ENCODE assay signal across 9 cellular contexts in the genomic region with DNA sequence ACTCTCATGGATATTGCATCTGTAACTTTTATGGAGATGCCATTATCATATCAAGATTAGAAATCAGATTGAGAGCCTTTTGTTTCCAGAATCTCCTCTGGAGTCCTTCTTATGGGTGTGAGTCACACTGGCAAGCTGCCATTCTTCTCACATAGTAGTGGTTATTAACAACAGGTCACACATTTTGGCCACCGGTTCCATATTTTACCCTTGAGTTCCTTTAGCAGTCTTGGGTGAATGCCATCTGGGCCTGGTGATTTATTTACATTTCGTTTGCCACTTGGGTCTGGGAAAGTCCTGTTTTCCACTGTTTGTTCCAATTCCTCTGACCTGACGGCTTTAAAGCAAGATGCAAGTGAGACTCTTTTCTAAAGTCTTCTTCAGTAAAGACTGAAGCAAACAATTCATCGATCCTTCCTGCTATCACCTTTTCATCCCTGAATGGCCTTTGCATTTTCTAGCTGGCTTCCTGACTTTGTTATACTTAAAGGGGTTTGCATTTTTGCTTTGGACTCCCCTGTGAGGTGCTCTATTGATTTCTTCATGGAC.
DNase-seq lines count a peak whose midpoint lies in the region; ATAC-seq and TF ChIP-seq lines count a peak whose summit lies in the region.
"Had no signal": no experiment of that assay in that cellular context is flagged by ENCODE, and none has a peak within 500 bp of the region (broad histone marks: within the 10 kb centered on the region; RNA-seq: fewer than 3 reads in every experiment).

No MANE protein-coding gene starts in this region.

- H3K4me1 ChIP-seq in PC-9 (replicated peaks; ENCODE audit: insufficient read depth) (peaks cover 16% of the 10 kb centered on the region), spleen (peaks cover 0 to 9% (median 0%) of the 10 kb centered on the region in 6 donors)

- peak overlapping the region; percentile 30 for H3K4me2 ChIP-seq in PC-9

- DNase-seq in NCI-H146 (lab: John Stamatoyannopoulos, UW), result peak; percentile 9
- DNase-seq in NCI-H146 treated with DMSO at 0.1 percent for 48 hours (lab: John Stamatoyannopoulos, UW; ENCODE audit: unreplicated experiment), result no peak
- peak; percentile 72 to 82 for DNase-seq in PC-9
- peak; percentile 76 for DNase-seq in fibroblast of pulmonary artery (ENCODE audit: low read depth)
- no peak for DNase-seq in spleen
- DNase-seq in NCI-H524 treated with DMSO at 0.1 percent for 48 hours (lab: John Stamatoyannopoulos, UW), result no peak
- DNase-seq: 8988T had no signal

- POLR2A ChIA-PET in PC-9 (lab: Charles Lee; ENCODE audit: unreplicated experiment), result no interaction called here

- no peaks in the 10 kb centered on the region for H3K9me2 ChIP-seq in PC-9 (ENCODE audit: insufficient read depth)

- no peaks in the 10 kb centered on the region for H3K79me2 ChIP-seq in PC-9 (ENCODE audit: low read depth)

- TF ChIP-seq CTCF in PC-9 (conservative IDR thresholded peaks at IDR 0.05), result no peak
- no peak for TF ChIP-seq CTCF in fibroblast of pulmonary artery (IDR thresholded peaks at IDR 0.05; ENCODE audit: low read length, missing control alignments)
- no peak for TF ChIP-seq CTCF in spleen (IDR thresholded peaks at IDR 0.05 in 8 of 11, conservative IDR thresholded peaks at IDR 0.05 in 3 of 11)

- TF ChIP-seq POLR2A in spleen (IDR thresholded peaks at IDR 0.05), result no peak

- ATAC-seq in HG03280 (IDR thresholded peaks at IDR 0.05; ENCODE audit: unreplicated experiment) (no peak), GM18909 (IDR thresholded peaks at IDR 0.05; ENCODE audit: poor library complexity, unreplicated experiment) (no peak)

- peaks cover 6% of the 10 kb centered on the region; the same call in 1 of the 2 replicates for H3F3A ChIP-seq in PC-9 (ENCODE audit: insufficient read depth, low read depth)

- H3K4me3 ChIP-seq in PC-9 (no peak overlapping the region), fibroblast of pulmonary artery (replicated peaks; ENCODE audit: low read depth, low read length) (no peak overlapping the region), spleen (no peak overlapping the region)

- H3K27ac ChIP-seq in PC-9, result peak overlapping the region; percentile 14; the same call in 1 of the 2 replicates
- peak overlapping the region in 5 of 8 donors; percentile 16 to 52 (median 41) for H3K27ac ChIP-seq in spleen

- H3K36me3 ChIP-seq in PC-9 (ENCODE audit: low read depth), result no peaks in the 10 kb centered on the region
- no peaks in the 10 kb centered on the region for H3K36me3 ChIP-seq in spleen

- 45 to 66% (median 52%) methylated on average over 4 of the region's 4 CpGs for WGBS in spleen, 5 donors

- no peaks in the 10 kb centered on the region for H4K20me1 ChIP-seq in PC-9 (ENCODE audit: insufficient read depth)

- intact Hi-C loops in PC-9 (cut with micrococcal nuclease; ENCODE audit: unreplicated experiment) (loop anchor here (5.0 kb wide), 1 partner anchor 60 kb away; no protein-coding TSS in a partner anchor), spleen (cut with DNase I; ENCODE audit: low total_unique reads) (no loop called here)

- CTCF ChIA-PET in PC-9 (lab: Charles Lee), result no interaction called here

- H3K9me3 ChIP-seq in PC-9 (ENCODE audit: insufficient read depth, low read depth), result no peaks in the 10 kb centered on the region
- H3K9me3 ChIP-seq in spleen, result no peaks in the 10 kb centered on the region

- no TSS peak for BruUV-seq in PC-9 (replicated peaks; lab: Mats Ljungman, UMichigan)

- H3K27me3 ChIP-seq in PC-9 (ENCODE audit: insufficient read depth, low read depth) (no peaks in the 10 kb centered on the region), spleen (replicated peaks in 1 of 7) (no peaks in the 10 kb centered on the region)

- H2AFZ ChIP-seq in PC-9, result 0 out of 2 replicates have a peak overlapping the region, but pooled peaks have one; percentile 19

Comparison
In these comparisons a context has a peak if more than half of its experiments do, and no peak if none do; other contexts are left out.
1. DNase-seq: peak in NCI-H146 (single experiment), PC-9 (2 of 2) and fibroblast of pulmonary artery (single experiment); none in NCI-H146 treated with DMSO at 0.1 percent for 48 hours (single experiment), spleen (single experiment) and NCI-H524 treated with DMSO at 0.1 percent for 48 hours (single experiment).